1 cellular context compared by ENCODE assay signal in the genomic region with DNA sequence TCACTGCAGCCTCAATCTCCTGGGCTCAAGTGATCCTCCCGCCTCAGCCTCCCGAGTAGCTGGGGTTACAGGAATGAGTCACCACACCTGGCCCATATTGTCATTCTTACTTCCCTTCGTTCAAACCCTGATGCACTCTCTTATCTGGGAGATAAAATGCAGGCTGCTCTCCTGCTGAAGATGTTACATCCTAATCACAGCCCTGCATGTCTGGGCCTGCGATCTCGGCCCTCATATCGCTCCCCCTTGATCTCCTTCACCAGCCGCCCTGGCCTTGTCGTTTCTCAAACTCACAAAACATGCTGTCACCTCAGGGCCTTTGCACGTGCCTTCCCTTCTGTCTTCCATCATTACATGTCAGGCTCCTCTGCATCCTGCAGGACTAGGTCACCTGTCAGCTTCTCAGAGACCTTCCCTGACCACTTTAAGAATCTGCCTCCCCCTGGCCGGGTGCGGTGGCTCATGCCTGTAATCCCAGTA.
TF ChIP-seq lines count a peak whose summit lies in the region.

No MANE protein-coding gene starts in this region.

TF ChIP-seq in H1, 55 proteins besides CTCF, POLR2A, EP300 and RAD21:
- TF ChIP-seq KDM4A (IDR thresholded peaks at IDR 0.05; ENCODE audit: low read depth, low read length, severe bottlenecking) (no peak), KDM1A (IDR thresholded peaks at IDR 0.05; ENCODE audit: borderline replicate concordance, low read length) (peak; percentile 85; the same call in 1 of the 2 replicates), HDAC2 (IDR thresholded peaks at IDR 0.05; ENCODE audit: borderline replicate concordance in 1 of 2, low read depth in 2 of 2, low read length in 2 of 2) (0 out of 4 replicates have a peak, but pooled peaks of 1 of the 2 experiments have one; percentile 35), JUND (IDR thresholded peaks at IDR 0.05; ENCODE audit: low read length) (no peak), TBP (IDR thresholded peaks at IDR 0.05; ENCODE audit: low read depth, low read length) (no peak)
